ENCODE assay signal across 10 cellular contexts in the genomic region with DNA sequence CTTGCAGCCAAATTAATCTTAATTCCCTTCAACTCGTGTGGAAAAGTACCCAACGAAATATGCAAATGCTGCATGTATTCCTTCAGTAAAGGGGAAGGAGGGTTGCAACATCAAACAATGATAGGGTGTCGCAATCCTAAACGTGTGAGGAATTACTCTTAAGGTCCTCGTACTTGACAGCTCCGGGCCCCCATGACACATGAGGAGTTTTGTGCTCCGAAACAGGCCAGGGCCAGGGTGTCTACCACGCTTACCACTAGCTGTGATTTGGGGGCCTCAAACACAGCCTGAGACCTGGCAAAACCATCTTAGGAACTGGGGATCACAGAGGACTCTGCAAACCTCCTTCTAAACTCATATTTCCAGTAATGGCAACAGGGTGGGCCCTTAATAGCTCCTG. TPM values are rescaled to one million over a fixed set of nuclear protein-coding genes. Genes with fewer than 3 reads are reported as not detected.
DNase-seq lines count a peak whose midpoint lies in the region; ATAC-seq and TF ChIP-seq lines count a peak whose summit lies in the region.
"Had no signal": no experiment of that assay in that cellular context is flagged by ENCODE, and none has a peak within 500 bp of the region (broad histone marks: within the 10 kb centered on the region; RNA-seq: fewer than 3 reads in every experiment).

No MANE protein-coding gene starts in this region.

- H3K4me3 ChIP-seq in fibroblast of mammary gland (ENCODE audit: control insufficient read depth, low read depth, low read length) = no peak overlapping the region

- ATAC-seq in HG03378 (IDR thresholded peaks at IDR 0.05; ENCODE audit: unreplicated experiment) = no peak
- no peak for ATAC-seq in activated CD4-positive, CD25-positive, alpha-beta regulatory T cell treated with anti-CD3 and anti-CD28 coated beads, Interleukin-2, amount 50 U/mL, for 24 hours

- TF ChIP-seq CTCF in fibroblast of mammary gland (conservative IDR thresholded peaks at IDR 0.05; ENCODE audit: control insufficient read depth, insufficient read depth, low read depth, low read length) = no peak

- DNase-seq in GF-D8 (lab: John Stamatoyannopoulos, UW) (peak; percentile 71), SKM-1 (lab: John Stamatoyannopoulos, UW; ENCODE audit: unreplicated experiment) (peak; percentile 60), fibroblast of mammary gland (ENCODE audit: low read depth) (peak; percentile 80), posterior vena cava (ENCODE audit: low spot score) (peak; percentile 83), NK-92 (lab: John Stamatoyannopoulos, UW; ENCODE audit: unreplicated experiment) (no peak), DMS114 treated with DMSO at 0.1 percent for 48 hours (lab: John Stamatoyannopoulos, UW; ENCODE audit: unreplicated experiment) (no peak)
- DNase-seq: activated CD4-positive, alpha-beta T cell treated with anti-CD3 and anti-CD28 coated beads, Interleukin-2, amount 50 U/mL, for 48 hours; NCI-H1417 treated with DMSO at 0.1 percent for 48 hours had no signal

- intact Hi-C loops in posterior vena cava (cut with DNase I) = loop anchor here in 1 of 2 donors (2.0 kb wide), 1 partner anchor 164 kb away; no protein-coding TSS in a partner anchor

RNA-seq across cellular contexts. Expression of a gene that starts 20.4 kb away (rescaled TPM):
- total RNA-seq in posterior vena cava = 100 to 1,000 TPM; 485 to 992 TPM

Comparison
In these comparisons a context has a peak if more than half of its experiments do, and no peak if none do; other contexts are left out.
1. DNase-seq: peak in GF-D8 (single experiment), SKM-1 (single experiment), fibroblast of mammary gland (single experiment) and posterior vena cava (single experiment); none in NK-92 (single experiment) and DMS114 treated with DMSO at 0.1 percent for 48 hours (single experiment).